In genomic region chrX:153673398-153674218, GRCh38 we compare ENCODE assay signal across 14 cellular contexts. TPM values are rescaled to one million over a fixed set of nuclear protein-coding genes. Genes with fewer than 3 reads are reported as not detected.
DNase-seq lines count a peak whose midpoint lies in the region; ATAC-seq and TF ChIP-seq lines count a peak whose summit lies in the region.
"Had no signal": no experiment of that assay in that cellular context is flagged by ENCODE, and none has a peak within 500 bp of the region (broad histone marks: within the 10 kb centered on the region; RNA-seq: fewer than 3 reads in every experiment).

Gene PNCK, minus strand, starts transcription at chrX:153673813. Its CDS starts 737 bp downstream, at chrX:153673076.

- TF ChIP-seq CTCF in dorsolateral prefrontal cortex (IDR thresholded peaks at IDR 0.05 in 54 of 56, conservative IDR thresholded peaks at IDR 0.05 in 2 of 56; ENCODE audit: low read depth in 1 of 56, partially characterized antibody in 56 of 56): no peak

- no peak for ATAC-seq in stimulated activated naive CD8-positive, alpha-beta T cell treated with anti-CD3 and anti-CD28 coated beads, Interleukin-15, Interleukin-2, amounts not matched to agents 100 U/mL and 50 U/mL, for 24 hours
- peak in 1 of 2 donors; percentile 27 for ATAC-seq in naive thymus-derived CD8-positive, alpha-beta T cell
- ATAC-seq in HG03457 (IDR thresholded peaks at IDR 0.05; ENCODE audit: unreplicated experiment): no peak
- ATAC-seq: lower lobe of right lung had no signal

- peak within 1 kb of the TSS in 24 of 59 donors; percentile 4 to 47 (median 27) for H3K4me3 ChIP-seq in dorsolateral prefrontal cortex
- H3K4me3 ChIP-seq: lower lobe of right lung had no signal

- H3K27ac ChIP-seq in dorsolateral prefrontal cortex: peak within 1 kb of the TSS in 17 of 59 donors; percentile 15 to 63 (median 42)
- H3K27ac ChIP-seq: lower lobe of right lung had no signal

- H3K36me3 Mint-ChIP-seq in stimulated activated naive CD8-positive, alpha-beta T cell treated with anti-CD3 and anti-CD28 coated beads, Interleukin-15, Interleukin-2, amounts not matched to agents 100 ng/mL and 50 ng/mL, for 24 hours (ENCODE audit: low read depth): no peaks in the 10 kb centered on the region
- peaks cover 0 to 2% (median 0%) of the 10 kb centered on the region in 3 donors for H3K36me3 Mint-ChIP-seq in naive thymus-derived CD8-positive, alpha-beta T cell
- no peaks in the 10 kb centered on the region for H3K36me3 Mint-ChIP-seq in activated CD4-positive, alpha-beta memory T cell treated with anti-CD3 and anti-CD28 coated beads for 36 hours
- H3K36me3 Mint-ChIP-seq: CD14-positive monocyte had no signal

- POLR2A ChIA-PET in naive thymus-derived CD8-positive, alpha-beta T cell (lab: Charles Lee): no interaction called here
- POLR2A ChIA-PET in activated CD4-positive, alpha-beta memory T cell treated with anti-CD3 and anti-CD28 coated beads for 36 hours (lab: Charles Lee): no interaction called here

- peak within 1 kb of the TSS; percentile 3 for H3K4me3 Mint-ChIP-seq in stimulated activated naive CD8-positive, alpha-beta T cell treated with anti-CD3 and anti-CD28 coated beads, Interleukin-15, Interleukin-2, amounts not matched to agents 100 ng/mL and 50 ng/mL, for 24 hours
- H3K4me3 Mint-ChIP-seq in naive thymus-derived CD8-positive, alpha-beta T cell: peak within 1 kb of the TSS in 8 of 10 donors; percentile 30 to 72 (median 49)
- H3K4me3 Mint-ChIP-seq in activated CD4-positive, alpha-beta memory T cell treated with anti-CD3 and anti-CD28 coated beads for 36 hours: no peak within 1 kb of the TSS

- no peaks in the 10 kb centered on the region for H3K9me3 Mint-ChIP-seq in stimulated activated naive CD8-positive, alpha-beta T cell treated with anti-CD3 and anti-CD28 coated beads, Interleukin-15, Interleukin-2, amounts not matched to agents 100 ng/mL and 50 ng/mL, for 24 hours
- H3K9me3 Mint-ChIP-seq in naive thymus-derived CD8-positive, alpha-beta T cell: peaks cover 0 to 2% (median 0%) of the 10 kb centered on the region in 9 donors
- no peaks in the 10 kb centered on the region for H3K9me3 Mint-ChIP-seq in activated CD4-positive, alpha-beta memory T cell treated with anti-CD3 and anti-CD28 coated beads for 36 hours

- peaks cover 18% of the 10 kb centered on the region for H3K27me3 Mint-ChIP-seq in stimulated activated naive CD8-positive, alpha-beta T cell treated with anti-CD3 and anti-CD28 coated beads, Interleukin-15, Interleukin-2, amounts not matched to agents 100 ng/mL and 50 ng/mL, for 24 hours
- H3K27me3 Mint-ChIP-seq in naive thymus-derived CD8-positive, alpha-beta T cell: peaks cover 6 to 24% (median 15%) of the 10 kb centered on the region in 5 donors
- H3K27me3 Mint-ChIP-seq in activated CD4-positive, alpha-beta memory T cell treated with anti-CD3 and anti-CD28 coated beads for 36 hours: peaks cover 20% of the 10 kb centered on the region

- H3K27ac Mint-ChIP-seq in stimulated activated naive CD8-positive, alpha-beta T cell treated with anti-CD3 and anti-CD28 coated beads, Interleukin-15, Interleukin-2, amounts not matched to agents 100 ng/mL and 50 ng/mL, for 24 hours: no peak within 1 kb of the TSS
- H3K27ac Mint-ChIP-seq in naive thymus-derived CD8-positive, alpha-beta T cell: peak within 1 kb of the TSS in 2 of 10 donors; percentile 5 to 67
- no peak within 1 kb of the TSS for H3K27ac Mint-ChIP-seq in activated CD4-positive, alpha-beta memory T cell treated with anti-CD3 and anti-CD28 coated beads for 36 hours

- peaks cover 8% of the 10 kb centered on the region for H3K4me1 Mint-ChIP-seq in stimulated activated naive CD8-positive, alpha-beta T cell treated with anti-CD3 and anti-CD28 coated beads, Interleukin-15, Interleukin-2, amounts not matched to agents 100 ng/mL and 50 ng/mL, for 24 hours (ENCODE audit: low read depth)
- peaks cover 0 to 2% (median 0%) of the 10 kb centered on the region in 4 donors for H3K4me1 Mint-ChIP-seq in naive thymus-derived CD8-positive, alpha-beta T cell
- H3K4me1 Mint-ChIP-seq in activated CD4-positive, alpha-beta memory T cell treated with anti-CD3 and anti-CD28 coated beads for 36 hours (ENCODE audit: low read depth): peaks cover 4% of the 10 kb centered on the region

- no peak for DNase-seq in stimulated activated naive CD8-positive, alpha-beta T cell treated with anti-CD3 and anti-CD28 coated beads, Interleukin-15, Interleukin-2, amounts not matched to agents 100 U/mL and 50 U/mL, for 24 hours
- DNase-seq in dorsolateral prefrontal cortex (peak in 2 of 10 donors; percentile 3 to 12), NCI-H1417 treated with DMSO at 0.1 percent for 48 hours (lab: John Stamatoyannopoulos, UW) (no peak), T-helper 1 cell (no peak)
- DNase-seq in naive thymus-derived CD8-positive, alpha-beta T cell: no peak
- DNase-seq in activated CD4-positive, alpha-beta memory T cell treated with anti-CD3 and anti-CD28 coated beads for 36 hours: no peak
- DNase-seq: activated CD4-positive, alpha-beta T cell treated with anti-CD3 and anti-CD28 coated beads for 1 hour; cortex of kidney; lower lobe of right lung; NK-92 treated with Interleukin-12 subunit alpha and Interleukin-12 subunit beta, amount 100 ng/mL, for 24 hours had no signal

- intact Hi-C loops in dorsolateral prefrontal cortex (cut with DNase I): no loop called here
- intact Hi-C loops in activated CD4-positive, alpha-beta memory T cell treated with anti-CD3 and anti-CD28 coated beads for 36 hours (cut with micrococcal nuclease): no loop called here

- H3K27me3 ChIP-seq in dorsolateral prefrontal cortex: peaks cover 0 to 79% (median 17%) of the 10 kb centered on the region in 45 donors

- CTCF ChIA-PET in activated CD4-positive, alpha-beta memory T cell treated with anti-CD3 and anti-CD28 coated beads for 36 hours (lab: Charles Lee): no interaction called here

RNA-seq across cellular contexts. Expression of gene PNCK, which starts in this region (rescaled TPM):
- total RNA-seq in dorsolateral prefrontal cortex: 100 to 1,000 TPM in 97 of 120 experiments, 10 to 100 TPM in 23; 27.4 to 186 (median 123) TPM
- not detected for total RNA-seq in naive thymus-derived CD8-positive, alpha-beta T cell
- not detected for polyA plus RNA-seq in naive thymus-derived CD8-positive, alpha-beta T cell
- total RNA-seq in activated CD4-positive, alpha-beta memory T cell treated with anti-CD3 and anti-CD28 coated beads for 36 hours: under 1 TPM in 1 of 2 experiments, not detected in 1; 0.36 TPM
- total RNA-seq: HT1080, lower lobe of right lung had no signal
- polyA plus RNA-seq: CD14-positive monocyte had no signal

Comparison
In these comparisons a context has a peak if more than half of its experiments do, and no peak if none do; other contexts are left out.
1. RNA of gene PNCK (total RNA-seq): 27.4 to 186 TPM in dorsolateral prefrontal cortex; 0.36 TPM in activated CD4-positive, alpha-beta memory T cell treated with anti-CD3 and anti-CD28 coated beads for 36 hours and not detected in naive thymus-derived CD8-positive, alpha-beta T cell; every median in the first group is over 10 times any median in the second.